In genomic region chr3:178513539-178514410, GRCh38 we compare ENCODE assay signal across 1 cellular context.
TF ChIP-seq lines count a peak whose summit lies in the region.

No MANE protein-coding gene starts in this region.

TF ChIP-seq in GM12878, 131 proteins besides CTCF, POLR2A, EP300 and RAD21 (continued from another document):
- TF ChIP-seq, protein P1, sequence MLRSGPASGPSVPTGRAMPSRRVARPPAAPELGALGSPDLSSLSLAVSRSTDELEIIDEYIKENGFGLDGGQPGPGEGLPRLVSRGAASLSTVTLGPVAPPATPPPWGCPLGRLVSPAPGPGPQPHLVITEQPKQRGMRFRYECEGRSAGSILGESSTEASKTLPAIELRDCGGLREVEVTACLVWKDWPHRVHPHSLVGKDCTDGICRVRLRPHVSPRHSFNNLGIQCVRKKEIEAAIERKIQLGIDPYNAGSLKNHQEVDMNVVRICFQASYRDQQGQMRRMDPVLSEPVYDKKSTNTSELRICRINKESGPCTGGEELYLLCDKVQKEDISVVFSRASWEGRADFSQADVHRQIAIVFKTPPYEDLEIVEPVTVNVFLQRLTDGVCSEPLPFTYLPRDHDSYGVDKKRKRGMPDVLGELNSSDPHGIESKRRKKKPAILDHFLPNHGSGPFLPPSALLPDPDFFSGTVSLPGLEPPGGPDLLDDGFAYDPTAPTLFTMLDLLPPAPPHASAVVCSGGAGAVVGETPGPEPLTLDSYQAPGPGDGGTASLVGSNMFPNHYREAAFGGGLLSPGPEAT (IDR thresholded peaks at IDR 0.05; ENCODE audit: low read depth): peak; percentile 39; the same call in 1 of the 2 replicates
- TF ChIP-seq NFIC (IDR thresholded peaks at IDR 0.05; ENCODE audit: low read depth, low read length) (peak; percentile 99), NBN (IDR thresholded peaks at IDR 0.05) (no peak), STAT1 (conservative IDR thresholded peaks at IDR 0.05) (no peak), RELA (IDR thresholded peaks at IDR 0.05; ENCODE audit: borderline replicate concordance, partially characterized antibody) (no peak)
TF ChIP-seq in GM12878: peak in this region for 41.
